Comparison of ENCODE assay signal across 8 cellular contexts in genomic region chr10:115092555-115093285, GRCh38. TPM values are rescaled to one million over a fixed set of nuclear protein-coding genes. Genes with fewer than 3 reads are reported as not detected.
A peak's percentile ranks its signal among the peaks of the same experiment; 100 is the strongest.
DNase-seq lines count a peak whose midpoint lies in the region; ATAC-seq and TF ChIP-seq lines count a peak whose summit lies in the region.

No MANE protein-coding gene starts in this region.

- ATAC-seq in natural killer cell, result peak; percentile 50 to 84 (median 72)

- no peak overlapping the region for H3K4ac ChIP-seq in H9 (ENCODE audit: low read depth, low read length)

- no CpG with 5 or more reads among the region's 75 CpGs for WGBS in H9 (ENCODE audit: extremely low coverage, insufficient read length, low lambda C conversion rate)

- no peak overlapping the region for H4K8ac ChIP-seq in H9 (replicated peaks; ENCODE audit: insufficient read length, low read depth, low read length)

- H3K14ac ChIP-seq in H9 (ENCODE audit: insufficient read depth, low read length), result peak overlapping the region; percentile 89

- H2BK12ac ChIP-seq in H9 (ENCODE audit: insufficient read length, low read depth, low read length), result no peak overlapping the region

- H2BK120ac ChIP-seq in H9 (ENCODE audit: low read depth, low read length, poor library complexity, severe bottlenecking), result peak overlapping the region; percentile 54

- H3T11ph ChIP-seq in H9 (ENCODE audit: low read length), result no peak overlapping the region

- no peak overlapping the region for H3K56ac ChIP-seq in H9 (ENCODE audit: insufficient read length, low read depth, low read length)

- peaks cover 4% of the 10 kb centered on the region; the same call in 1 of the 2 replicates for H3K27me3 ChIP-seq in H9 (ENCODE audit: insufficient read depth, low read length)
- H3K27me3 ChIP-seq in fibroblast of lung (ENCODE audit: control insufficient read depth, insufficient read depth, low read length), result peaks cover 5% of the 10 kb centered on the region

- H4K5ac ChIP-seq in H9 (ENCODE audit: insufficient read length, low read depth, low read length), result no peak overlapping the region

- peak overlapping the region; percentile 16 for H3K18ac ChIP-seq in H9 (ENCODE audit: insufficient read length, low read depth, low read length)

- H3K36me3 ChIP-seq in fibroblast of lung (ENCODE audit: control insufficient read depth, insufficient read depth, low read length), result no peaks in the 10 kb centered on the region

- H3K23me2 ChIP-seq in H9 (ENCODE audit: insufficient read length, low read depth, low read length, poor library complexity, severe bottlenecking), result peaks cover 10% of the 10 kb centered on the region

- peak overlapping the region in 1 of 3 experiments; percentile 94; a peak in 3 of 7 replicates for H3K27ac Mint-ChIP-seq in H9
- H3K27ac Mint-ChIP-seq in natural killer cell, result no peak overlapping the region

- H2AK5ac ChIP-seq in H9 (ENCODE audit: insufficient read length, low read length), result no peak overlapping the region

- H3K79me2 ChIP-seq in H9 (ENCODE audit: insufficient read depth, low read length) (no peaks in the 10 kb centered on the region; the same call in 1 of the 2 replicates), fibroblast of lung (ENCODE audit: control insufficient read depth, insufficient read depth, low read length) (no peaks in the 10 kb centered on the region)

- H2BK15ac ChIP-seq in H9 (ENCODE audit: low read depth, low read length), result no peak overlapping the region

- no peak overlapping the region for H4K91ac ChIP-seq in H9 (ENCODE audit: insufficient read length, low read depth, low read length)

- H3K4me1 ChIP-seq in H9 (ENCODE audit: insufficient read depth, low read length), result peaks cover 3% of the 10 kb centered on the region; the same call in 1 of the 2 replicates
- H3K4me1 ChIP-seq in fibroblast of lung (ENCODE audit: control insufficient read depth, extremely low read depth, insufficient read depth, low read length), result no peaks in the 10 kb centered on the region

- no peak overlapping the region for H2BK20ac ChIP-seq in H9 (ENCODE audit: low read depth, low read length, poor library complexity, severe bottlenecking)

- H3K4me1 Mint-ChIP-seq in H9 (peaks cover 33 to 34% of the 10 kb centered on the region in 2 experiments), natural killer cell (peaks cover 7 to 11% of the 10 kb centered on the region in 2 donors)

- no peak for TF ChIP-seq CTCF in H9 (conservative IDR thresholded peaks at IDR 0.05)
- no peak for TF ChIP-seq CTCF in fibroblast of lung (conservative IDR thresholded peaks at IDR 0.05 in 1 of 2, IDR thresholded peaks at IDR 0.05 in 1 of 2; ENCODE audit: low read depth in 1 of 2, low read length in 2 of 2)
- TF ChIP-seq CTCF in natural killer cell (IDR thresholded peaks at IDR 0.05), result no peak

- H2BK5ac ChIP-seq in H9 (ENCODE audit: insufficient read length, low read length), result no peak overlapping the region

- intact Hi-C loops in natural killer cell (cut with micrococcal nuclease), result no loop called here

- H2AFZ ChIP-seq in H9 (ENCODE audit: low read length) (peak overlapping the region; percentile 5), fibroblast of lung (ENCODE audit: low read length) (peak overlapping the region; percentile 58)

- H3K4me3 Mint-ChIP-seq in H9 (peak overlapping the region; percentile 82 to 92), natural killer cell (peak overlapping the region; percentile 88)

- H4K20me1 ChIP-seq in H9 (ENCODE audit: control insufficient read depth, insufficient read depth, insufficient read length), result no peaks in the 10 kb centered on the region
- no peaks in the 10 kb centered on the region for H4K20me1 ChIP-seq in fibroblast of lung (ENCODE audit: control insufficient read depth, extremely low read depth, insufficient read depth, low read length)

- H3K36me3 Mint-ChIP-seq in H9 (ENCODE audit: insufficient read depth in 1 of 3, low read depth in 3 of 3) (peaks cover 2 to 4% (median 3%) of the 10 kb centered on the region in 3 experiments; a peak in 5 of 7 replicates), natural killer cell (peaks cover 5% of the 10 kb centered on the region)

- peak overlapping the region; percentile 42 for H3K9ac ChIP-seq in H9 (ENCODE audit: extremely low read depth, insufficient read length, low read length)
- peak overlapping the region; percentile 55 for H3K9ac ChIP-seq in fibroblast of lung (ENCODE audit: insufficient read depth, low read length)

- peak overlapping the region; percentile 30 to 70 (median 54) for H3K4me3 ChIP-seq in fibroblast of lung (replicated peaks in 1 of 4; ENCODE audit: control extremely low read depth in 1 of 4, insufficient read depth in 1 of 4, low read depth in 3 of 4, low read length in 4 of 4)

- H3K27ac ChIP-seq in H9 (ENCODE audit: insufficient read length, low read depth, low read length), result no peak overlapping the region
- H3K27ac ChIP-seq in fibroblast of lung (ENCODE audit: insufficient read depth, low read length), result no peak overlapping the region

- H3K9me3 ChIP-seq in H9 (ENCODE audit: control insufficient read depth, low read depth, low read length) (no peaks in the 10 kb centered on the region), fibroblast of lung (ENCODE audit: control insufficient read depth, insufficient read depth, low read depth, low read length) (no peaks in the 10 kb centered on the region)

- no peak overlapping the region for H3K23ac ChIP-seq in H9 (ENCODE audit: insufficient read length, low read depth, low read length)

- DNase-seq in NCI-H1436 (lab: John Stamatoyannopoulos, UW) (peak; percentile 29), NCI-H1436 treated with DMSO at 0.1 percent for 48 hours (lab: John Stamatoyannopoulos, UW) (no peak), H9 (peak; percentile 65), LoVo (ENCODE audit: low spot score) (peak; percentile 16), fibroblast of lung (ENCODE audit: low read depth in 2 of 2) (peak; percentile 42 to 58), natural killer cell (no peak)
- DNase-seq in activated CD8-positive, alpha-beta memory T cell treated with anti-CD3 and anti-CD28 coated beads, Interleukin-2, amount 50 U/mL, for 4 hours, result peak; percentile 34
- no peak for DNase-seq in effector CD4-positive, alpha-beta T cell

- H3K9me3 Mint-ChIP-seq in H9, result peaks cover 2 to 4% of the 10 kb centered on the region in 2 experiments; a peak in 4 of 5 replicates
- H3K9me3 Mint-ChIP-seq in natural killer cell, result no peaks in the 10 kb centered on the region

- H3K27me3 Mint-ChIP-seq in H9 (ENCODE audit: low read depth), result peaks cover 34% of the 10 kb centered on the region
- peaks cover 43 to 52% of the 10 kb centered on the region in 2 donors for H3K27me3 Mint-ChIP-seq in natural killer cell (ENCODE audit: low read depth in 2 of 2)

- H3K4me2 ChIP-seq in H9 (ENCODE audit: insufficient read depth, insufficient read length, low read length), result peak overlapping the region; percentile 60
- H3K4me2 ChIP-seq in fibroblast of lung (ENCODE audit: extremely low read depth, insufficient read depth, low read length), result peak overlapping the region; percentile 79

- no peaks in the 10 kb centered on the region for H3K79me1 ChIP-seq in H9 (ENCODE audit: insufficient read depth, low read depth, low read length, poor library complexity, severe bottlenecking)

RNA-seq across cellular contexts. Expression of gene ATRNL1, which starts 0.4 kb away (rescaled TPM):
- 9.2 and 9.3 TPM in 2 replicates for total RNA-seq in H9 (2021)
- 0.33 and 1.0 TPM in 2 replicates for total RNA-seq in fibroblast of lung
- polyA plus RNA-seq in fibroblast of lung, result 0.28 and 0.33 TPM in 2 replicates
- polyA plus RNA-seq in fibroblast of lung (2012), result 0.23 and 0.36 TPM in 2 replicates
- 0.78 TPM in 1 of 2 replicates, not detected in the other for polyA minus RNA-seq in fibroblast of lung (ENCODE audit: low replicate concordance)
- not detected for total RNA-seq in natural killer cell

Comparison
In these comparisons a context has a peak if more than half of its experiments do, and no peak if none do; other contexts are left out.
1. DNase-seq: peak in NCI-H1436 (single experiment), H9 (single experiment), LoVo (single experiment), activated CD8-positive, alpha-beta memory T cell treated with anti-CD3 and anti-CD28 coated beads, Interleukin-2, amount 50 U/mL, for 4 hours (single experiment) and fibroblast of lung (2 of 2); none in NCI-H1436 treated with DMSO at 0.1 percent for 48 hours (single experiment), natural killer cell (single experiment) and effector CD4-positive, alpha-beta T cell (single experiment).